In the genomic region with DNA sequence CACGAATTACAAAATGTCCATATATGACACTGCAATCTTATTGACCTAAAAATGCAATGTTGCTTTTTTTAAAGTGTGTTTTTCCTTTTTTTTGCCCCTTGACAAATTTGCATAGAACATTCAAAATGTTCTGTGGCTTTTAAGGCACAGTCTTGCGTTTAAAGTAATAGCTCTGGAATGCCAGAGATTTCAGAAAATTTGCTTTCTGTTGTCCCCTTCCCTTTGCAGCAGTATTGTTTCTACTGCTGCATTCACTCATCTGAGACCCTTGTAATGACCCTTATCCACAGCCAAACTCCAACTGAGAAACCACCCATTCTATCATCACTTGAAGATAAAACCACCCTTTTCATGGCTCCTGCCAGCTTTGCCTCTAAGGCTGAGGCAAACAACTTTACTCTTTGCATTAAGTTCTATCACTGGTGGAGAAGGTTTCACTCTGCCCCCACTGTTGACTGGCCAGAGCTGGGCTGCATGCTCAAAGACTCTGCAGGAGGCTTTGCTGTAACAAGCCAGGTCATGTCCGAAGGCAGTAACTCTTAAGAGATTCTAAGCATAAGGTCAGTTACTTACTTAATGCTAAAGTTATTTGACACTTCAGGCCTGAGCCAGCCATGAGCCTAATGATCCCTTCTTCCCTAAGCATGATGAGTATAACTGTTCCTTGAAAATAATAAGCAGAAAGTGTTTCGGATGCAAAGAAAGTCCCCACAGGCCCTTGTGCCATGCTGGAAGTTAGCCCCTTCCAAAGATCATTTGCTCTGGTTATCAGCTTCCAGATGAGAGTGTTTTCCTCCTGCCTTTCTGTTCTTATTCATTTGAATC, we compare ENCODE assay signal across 8 cellular contexts.
DNase-seq lines count a peak whose midpoint lies in the region; ATAC-seq and TF ChIP-seq lines count a peak whose summit lies in the region.
"Had no signal": no experiment of that assay in that cellular context is flagged by ENCODE, and none has a peak within 500 bp of the region (broad histone marks: within the 10 kb centered on the region; RNA-seq: fewer than 3 reads in every experiment).

No MANE protein-coding gene starts in this region.

- H3K4me3 ChIP-seq in NT2/D1 (ENCODE audit: insufficient read length, low read depth) (no peak overlapping the region), transverse colon (no peak overlapping the region)

- 67 to 74% methylated on average over 3 to 4 of the region's 4 CpGs for WGBS in transverse colon (ENCODE audit: low coverage in 1 of 2), 2 donors

- TF ChIP-seq EP300 in transverse colon (IDR thresholded peaks at IDR 0.05; ENCODE audit: low read depth): no peak

- no peaks in the 10 kb centered on the region for H3K36me3 ChIP-seq in NT2/D1 (ENCODE audit: insufficient read depth, insufficient read length, low read length)
- no peaks in the 10 kb centered on the region for H3K36me3 ChIP-seq in transverse colon

- TF ChIP-seq CTCF in transverse colon (IDR thresholded peaks at IDR 0.05): no peak

- H3K9me3 ChIP-seq in NT2/D1 (ENCODE audit: insufficient read depth, low read length) (no peaks in the 10 kb centered on the region), transverse colon (no peaks in the 10 kb centered on the region)

- H3K27me3 ChIP-seq in NT2/D1 (ENCODE audit: insufficient read depth, insufficient read length): no peaks in the 10 kb centered on the region
- no peaks in the 10 kb centered on the region for H3K27me3 ChIP-seq in transverse colon

- DNase-seq in NT2/D1 (ENCODE audit: low read depth, low spot score) (peak; percentile 22), epithelial cell of prostate (ENCODE audit: low read depth, low spot score) (peak; percentile 16), lung microvascular endothelial cell (ENCODE audit: low read depth in 2 of 2) (peak; percentile 18 to 40), transverse colon (no peak), SHP77 (lab: John Stamatoyannopoulos, UW) (no peak), NCI-H1092 (lab: John Stamatoyannopoulos, UW) (no peak)
- DNase-seq: activated CD4-positive, alpha-beta T cell treated with anti-CD3 and anti-CD28 coated beads for 36 hours had no signal

- in situ Hi-C loops in transverse colon (cut with MboI; ENCODE audit: low pct_ligation_motif_present in 1 of 4, low pct_unique_long_range_greater_than_20kb in 1 of 4, low sequenced_read_pairs in 3 of 4): no loop called here

- ATAC-seq in GM19395 (IDR thresholded peaks at IDR 0.05; ENCODE audit: unreplicated experiment): no peak
- ATAC-seq: activated CD4-positive, alpha-beta T cell treated with anti-CD3 and anti-CD28 coated beads for 36 hours had no signal

- intact Hi-C loops in transverse colon (cut with DNase I; ENCODE audit: low total_unique reads): loop anchor here (5.0 kb wide), 1 partner anchor 92 kb away; no protein-coding TSS in a partner anchor

- H3K4me1 ChIP-seq in NT2/D1 (ENCODE audit: insufficient read depth, insufficient read length) (no peaks in the 10 kb centered on the region), transverse colon (peaks cover 9 to 51% (median 28%) of the 10 kb centered on the region in 4 donors)

- no peak overlapping the region for H3K9ac ChIP-seq in NT2/D1 (ENCODE audit: insufficient read length, low read depth)

- no peak for TF ChIP-seq POLR2A in transverse colon (IDR thresholded peaks at IDR 0.05)

- peak overlapping the region; percentile 66 for H3K27ac ChIP-seq in epithelial cell of prostate
- H3K27ac ChIP-seq in transverse colon: peak overlapping the region; percentile 59 to 76 (median 68)

Comparison
In these comparisons a context has a peak if more than half of its experiments do, and no peak if none do; other contexts are left out.
1. DNase-seq: peak in NT2/D1 (single experiment), epithelial cell of prostate (single experiment) and lung microvascular endothelial cell (2 of 2); none in transverse colon (single experiment), SHP77 (0 of 2) and NCI-H1092 (single experiment).